20 cellular contexts compared by ENCODE assay signal in the genomic region with DNA sequence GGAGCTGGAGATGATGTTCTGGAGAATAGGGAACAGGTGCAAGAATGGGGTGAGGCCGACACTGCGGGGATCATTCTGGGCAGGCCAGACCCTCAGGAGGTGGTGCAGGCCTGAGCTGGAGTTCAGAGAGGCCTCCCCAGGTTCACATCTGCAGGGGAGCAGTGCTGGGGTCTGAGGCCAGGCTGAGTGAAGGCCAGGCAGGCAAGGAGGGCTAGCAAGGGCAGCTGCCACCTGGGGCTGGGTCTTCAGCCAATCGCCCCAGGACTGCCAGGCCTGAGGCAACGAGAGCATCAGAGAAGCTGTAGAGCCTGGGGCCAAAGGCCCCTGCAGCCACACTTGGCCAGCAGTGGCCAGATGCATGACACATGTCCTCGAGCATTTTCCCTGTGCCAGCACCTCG. TPM values are rescaled to one million over a fixed set of nuclear protein-coding genes. Genes with fewer than 3 reads are reported as not detected.
A peak's percentile ranks its signal among the peaks of the same experiment; 100 is the strongest.
DNase-seq lines count a peak whose midpoint lies in the region; ATAC-seq and TF ChIP-seq lines count a peak whose summit lies in the region.
"Had no signal": no experiment of that assay in that cellular context is flagged by ENCODE, and none has a peak within 500 bp of the region (broad histone marks: within the 10 kb centered on the region; RNA-seq: fewer than 3 reads in every experiment).

No MANE protein-coding gene starts in this region.

- H3K9me3 ChIP-seq in BLaER1 treated with 17β-estradiol and CSF1 and Interleukin-3, amounts not matched to agents 10 nM and 100 nM (replicated peaks in 1 of 11), result peaks cover 0 to 12% (median 9%) of the 10 kb centered on the region in 11 experiments; a peak in 13 of 22 replicates
- H3K9me3 ChIP-seq in HEK293 (ENCODE audit: control insufficient read depth, insufficient read depth, low read depth, low read length), result no peaks in the 10 kb centered on the region
- H3K9me3 ChIP-seq in naive thymus-derived CD4-positive, alpha-beta T cell (ENCODE audit: control insufficient read depth in 2 of 3, low read length in 3 of 3), result no peaks in the 10 kb centered on the region
- H3K9me3 ChIP-seq: BE2C had no signal

- no peaks in the 10 kb centered on the region for H3K36me3 Mint-ChIP-seq in nephron (ENCODE audit: low read depth)
- H3K36me3 Mint-ChIP-seq in naive thymus-derived CD4-positive, alpha-beta T cell, result no peaks in the 10 kb centered on the region
- H3K36me3 Mint-ChIP-seq: CD14-positive monocyte; CD4-positive, alpha-beta memory T cell had no signal

- H3K4me1 ChIP-seq in BLaER1 treated with 17β-estradiol and CSF1 and Interleukin-3, amounts not matched to agents 10 nM and 100 nM, result peaks cover 15 to 45% (median 42%) of the 10 kb centered on the region in 10 experiments
- peaks cover 5% of the 10 kb centered on the region; the same call in 1 of the 2 replicates for H3K4me1 ChIP-seq in HEK293 (ENCODE audit: control insufficient read depth, insufficient read depth, low read length)
- no peaks in the 10 kb centered on the region for H3K4me1 ChIP-seq in naive thymus-derived CD4-positive, alpha-beta T cell (ENCODE audit: control insufficient read depth in 2 of 2, insufficient read depth in 2 of 2, low read length in 2 of 2)
- H3K4me1 ChIP-seq: BE2C had no signal

- H3K4me2 ChIP-seq in BLaER1 treated with 17β-estradiol and CSF1 and Interleukin-3, amounts not matched to agents 10 nM and 100 nM, result peak overlapping the region in 9 of 11 experiments; percentile 67 to 85 (median 77); a peak in 16 of 22 replicates

- CTCF ChIA-PET in HEK293 (lab: Yijun Ruan, JAX), result interaction anchor here (0.6 to 1.3 kb wide), 6 partner anchors 9 to 124 kb away, joined by 3 to 6 read pairs (median 4); a partner anchor contains a TSS
- CTCF ChIA-PET in naive thymus-derived CD4-positive, alpha-beta T cell (lab: Charles Lee), result no interaction called here

- H3K36me3 ChIP-seq in BLaER1 treated with 17β-estradiol and CSF1 and Interleukin-3, amounts not matched to agents 10 nM and 100 nM, result no peaks in the 10 kb centered on the region
- no peaks in the 10 kb centered on the region for H3K36me3 ChIP-seq in HEK293 (ENCODE audit: control insufficient read depth in 2 of 2, insufficient read depth in 1 of 2, low read length in 2 of 2)
- no peaks in the 10 kb centered on the region for H3K36me3 ChIP-seq in naive thymus-derived CD4-positive, alpha-beta T cell (ENCODE audit: control insufficient read depth in 2 of 3, insufficient read depth in 3 of 3, low read length in 3 of 3)
- H3K36me3 ChIP-seq: BE2C had no signal

- H3K9me3 Mint-ChIP-seq in nephron, result no peaks in the 10 kb centered on the region
- peaks cover 0 to 4% (median 0%) of the 10 kb centered on the region in 11 donors for H3K9me3 Mint-ChIP-seq in naive thymus-derived CD4-positive, alpha-beta T cell
- H3K9me3 Mint-ChIP-seq: CD4-positive, alpha-beta memory T cell had no signal

- no peak overlapping the region for H3K4me3 ChIP-seq in BLaER1 treated with 17β-estradiol and CSF1 and Interleukin-3, amounts not matched to agents 10 nM and 100 nM
- H3K4me3 ChIP-seq in HEK293 (ENCODE audit: low read depth, low read length), result no peak overlapping the region
- H3K4me3 ChIP-seq in naive thymus-derived CD4-positive, alpha-beta T cell (ENCODE audit: low read length), result no peak overlapping the region
- H3K4me3 ChIP-seq: K562 had no signal

- POLR2A ChIA-PET in HEK293 (lab: Yijun Ruan, JAX), result interaction anchor here (0.7 kb wide), 1 partner anchor 104 kb away, joined by 3 read pairs; no protein-coding TSS in a partner anchor
- POLR2A ChIA-PET in naive thymus-derived CD4-positive, alpha-beta T cell (lab: Charles Lee), result no interaction called here

- H4K20me1 ChIP-seq in BLaER1 treated with 17β-estradiol and CSF1 and Interleukin-3, amounts not matched to agents 10 nM and 100 nM, result no peaks in the 10 kb centered on the region

- no peak overlapping the region for H3K4me3 Mint-ChIP-seq in nephron
- no peak overlapping the region for H3K4me3 Mint-ChIP-seq in naive thymus-derived CD4-positive, alpha-beta T cell
- H3K4me3 Mint-ChIP-seq: CD14-positive monocyte; CD4-positive, alpha-beta memory T cell had no signal

- no peak for ATAC-seq in HG03520 (IDR thresholded peaks at IDR 0.05; ENCODE audit: unreplicated experiment)
- ATAC-seq in naive thymus-derived CD4-positive, alpha-beta T cell, result no peak
- ATAC-seq: HCT116, K562 had no signal

- no peak for DNase-seq in naive thymus-derived CD4-positive, alpha-beta T cell
- DNase-seq in NCI-H510A (lab: John Stamatoyannopoulos, UW), result no peak
- DNase-seq: ACHN; BE2C; CD4-positive, alpha-beta memory T cell; DMS153; GDM1; GOT3; IMR-90 had no signal

- H3K27me3 Mint-ChIP-seq in nephron (ENCODE audit: low read depth), result peaks cover 26% of the 10 kb centered on the region
- peaks cover 0 to 17% (median 0%) of the 10 kb centered on the region in 5 donors for H3K27me3 Mint-ChIP-seq in naive thymus-derived CD4-positive, alpha-beta T cell
- H3K27me3 Mint-ChIP-seq: CD4-positive, alpha-beta memory T cell had no signal

- no peaks in the 10 kb centered on the region for H3K27me3 ChIP-seq in BLaER1 treated with 17β-estradiol and CSF1 and Interleukin-3, amounts not matched to agents 10 nM and 100 nM
- no peaks in the 10 kb centered on the region for H3K27me3 ChIP-seq in naive thymus-derived CD4-positive, alpha-beta T cell (ENCODE audit: control insufficient read depth in 2 of 2, insufficient read depth in 2 of 2, low read length in 2 of 2)
- H3K27me3 ChIP-seq: BE2C had no signal

- TF ChIP-seq CTCF in HEK293 (tag by site-specific recombination; IDR thresholded peaks at IDR 0.05) (no peak), nephron (IDR thresholded peaks at IDR 0.05; ENCODE audit: unreplicated experiment in 3 of 3) (no peak)

- H3K27ac Mint-ChIP-seq in nephron, result peak overlapping the region in 2 of 3 experiments; percentile 65 to 66
- no peak overlapping the region for H3K27ac Mint-ChIP-seq in naive thymus-derived CD4-positive, alpha-beta T cell
- H3K27ac Mint-ChIP-seq: CD4-positive, alpha-beta memory T cell had no signal

- 0 out of 22 replicates have a peak overlapping the region, but pooled peaks of 2 of the 11 experiments have one; percentile 56 to 74 for H3K27ac ChIP-seq in BLaER1 treated with 17β-estradiol and CSF1 and Interleukin-3, amounts not matched to agents 10 nM and 100 nM
- no peak overlapping the region for H3K27ac ChIP-seq in HEK293 (ENCODE audit: extremely low read depth, low read depth, low read length)
- no peak overlapping the region for H3K27ac ChIP-seq in naive thymus-derived CD4-positive, alpha-beta T cell (ENCODE audit: low read depth, low read length)
- H3K27ac ChIP-seq: HL-60 had no signal

- H3K9ac ChIP-seq in BLaER1 treated with 17β-estradiol and CSF1 and Interleukin-3, amounts not matched to agents 10 nM and 100 nM, result no peak overlapping the region

- intact Hi-C loops in naive thymus-derived CD4-positive, alpha-beta T cell (cut with micrococcal nuclease), result no loop called here

- H3K4me1 Mint-ChIP-seq in nephron, result peaks cover 14% of the 10 kb centered on the region
- H3K4me1 Mint-ChIP-seq in naive thymus-derived CD4-positive, alpha-beta T cell, result peaks cover 0 to 4% (median 0%) of the 10 kb centered on the region in 7 donors
- H3K4me1 Mint-ChIP-seq: CD4-positive, alpha-beta memory T cell had no signal

TF ChIP-seq in HEK293, 187 proteins besides CTCF, POLR2A, EP300 and RAD21:
- TF ChIP-seq ZNF555 (tag by site-specific recombination; conservative IDR thresholded peaks at IDR 0.05), result no peak
- peak; percentile 66 for TF ChIP-seq GLIS1 (tag by site-specific recombination; IDR thresholded peaks at IDR 0.05)
TF ChIP-seq in HEK293: peak in this region for 1.

RNA-seq across cellular contexts. Expression of a gene that starts 14.5 kb away (rescaled TPM):
- not detected for total RNA-seq in naive thymus-derived CD4-positive, alpha-beta T cell
- not detected for polyA plus RNA-seq in naive thymus-derived CD4-positive, alpha-beta T cell
- total RNA-seq: CD4-positive, alpha-beta memory T cell; Daoy; H7; HT1080; IMR-90; K562 had no signal
- polyA plus RNA-seq: CD14-positive monocyte; CD4-positive, alpha-beta memory T cell; IMR-90; K562 had no signal

RNA-seq across cellular contexts. Expression of a gene that starts 31.7 kb away (rescaled TPM):
- 100 to 1,000 TPM in 1 of 5 experiments, 10 to 100 TPM in 4; 40.6 to 108 (median 90.2) TPM for total RNA-seq in naive thymus-derived CD4-positive, alpha-beta T cell
- polyA plus RNA-seq in naive thymus-derived CD4-positive, alpha-beta T cell, result 10 to 100 TPM; 37.7 to 48.1 TPM

RNA-seq across cellular contexts. Expression of a gene that starts 47.2 kb away (rescaled TPM):
- total RNA-seq in naive thymus-derived CD4-positive, alpha-beta T cell, result not detected
- not detected for polyA plus RNA-seq in naive thymus-derived CD4-positive, alpha-beta T cell
- total RNA-seq: CD4-positive, alpha-beta memory T cell; Daoy; H7; HT1080; IMR-90 had no signal
- polyA plus RNA-seq: CD14-positive monocyte; CD4-positive, alpha-beta memory T cell; IMR-90; K562 had no signal

RNA-seq across cellular contexts. Expression of a gene that starts 50.6 kb away (rescaled TPM):
- 10 to 100 TPM; 58.5 to 71.2 (median 62.4) TPM for total RNA-seq in naive thymus-derived CD4-positive, alpha-beta T cell
- 10 to 100 TPM; 46.6 to 53.5 TPM for polyA plus RNA-seq in naive thymus-derived CD4-positive, alpha-beta T cell

RNA-seq across cellular contexts. Expression of a gene that starts 56.0 kb away (rescaled TPM):
- total RNA-seq in naive thymus-derived CD4-positive, alpha-beta T cell, result 100 to 1,000 TPM in 1 of 5 experiments, 10 to 100 TPM in 4; 24.5 to 159 (median 40.1) TPM
- 100 to 1,000 TPM in 1 of 2 donors, 10 to 100 TPM in 1; 92.9 to 103 TPM for polyA plus RNA-seq in naive thymus-derived CD4-positive, alpha-beta T cell

Comparison
In these comparisons a context has a peak if more than half of its experiments do, and no peak if none do; other contexts are left out.
1. H3K27ac Mint-ChIP-seq: peak in nephron (2 of 3); none in naive thymus-derived CD4-positive, alpha-beta T cell (0 of 9).